In the genomic region with DNA sequence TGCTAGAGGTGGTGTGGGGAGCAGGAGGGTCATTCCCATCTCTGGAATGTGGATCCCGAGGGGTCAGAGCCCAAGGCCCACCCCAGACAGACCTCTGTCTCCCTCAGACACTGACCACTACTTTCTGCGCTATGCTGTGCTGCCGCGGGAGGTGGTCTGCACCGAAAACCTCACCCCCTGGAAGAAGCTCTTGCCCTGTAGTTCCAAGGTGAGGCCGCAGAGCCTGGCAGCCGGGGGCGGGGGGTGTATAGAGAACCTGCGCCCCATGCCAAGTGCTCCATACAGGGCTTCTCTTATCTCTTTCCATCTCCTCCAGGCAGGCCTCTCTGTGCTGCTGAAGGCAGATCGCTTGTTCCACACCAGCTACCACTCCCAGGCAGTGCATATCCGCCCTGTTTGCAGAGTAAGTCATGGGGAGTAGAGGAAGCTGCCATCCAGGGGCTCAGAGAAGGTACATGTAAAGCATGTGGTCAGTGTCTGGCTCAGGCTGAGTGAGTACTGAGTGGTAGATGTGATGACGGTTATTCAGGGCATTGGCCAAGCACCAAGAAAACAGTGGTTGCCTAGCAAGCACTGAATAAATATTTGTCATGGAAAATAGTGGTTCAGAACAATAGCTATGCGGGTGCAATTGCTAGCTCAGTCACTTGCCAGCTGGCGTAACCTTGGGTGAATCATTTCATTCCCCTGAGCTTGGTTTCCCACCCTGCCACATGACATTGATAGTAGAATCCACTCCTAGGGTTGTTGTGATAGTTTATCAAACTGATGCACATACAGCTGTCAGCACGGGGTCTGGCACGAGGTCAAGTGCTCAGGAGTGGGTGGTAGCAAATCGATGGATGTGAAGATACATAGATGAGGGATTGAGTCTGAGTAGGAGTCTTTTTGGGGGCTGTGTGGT, we compare ENCODE assay signal across 1 cellular context.
TF ChIP-seq lines count a peak whose summit lies in the region.

No MANE protein-coding gene starts in this region.

TF ChIP-seq in GM12878, 131 proteins besides CTCF, POLR2A, EP300 and RAD21:
- TF ChIP-seq SMAD1 (IDR thresholded peaks at IDR 0.05; ENCODE audit: low read depth, partially characterized antibody) (no peak), MTA2 (IDR thresholded peaks at IDR 0.05; ENCODE audit: low read depth) (peak; percentile 62), RFX5 (IDR thresholded peaks at IDR 0.05; ENCODE audit: low read depth, low read length) (0 out of 2 replicates have a peak, but pooled peaks have one; percentile 11), LARP7 (IDR thresholded peaks at IDR 0.05) (no peak), MYB (IDR thresholded peaks at IDR 0.05; ENCODE audit: borderline replicate concordance, low read depth, low read length) (peak; percentile 79; the same call in 1 of the 2 replicates), RUNX3 (IDR thresholded peaks at IDR 0.05; ENCODE audit: low read length) (peak; percentile 60), IKZF1 (conservative IDR thresholded peaks at IDR 0.05) (peak; percentile 59), CHD2 (IDR thresholded peaks at IDR 0.05; ENCODE audit: borderline replicate concordance, low read depth, low read length) (peak; percentile 65; the same call in 1 of the 2 replicates), TBL1XR1 (IDR thresholded peaks at IDR 0.05; ENCODE audit: low read depth, low read length) (no peak), BMI1 (IDR thresholded peaks at IDR 0.05; ENCODE audit: borderline replicate concordance) (peak; percentile 37; the same call in 1 of the 2 replicates), IKZF2 (IDR thresholded peaks at IDR 0.05) (peak; percentile 43 to 67; a peak in 2 of 4 replicates), CHD1 (IDR thresholded peaks at IDR 0.05; ENCODE audit: low read depth, low read length) (no peak), BHLHE40 (IDR thresholded peaks at IDR 0.05; ENCODE audit: borderline replicate concordance in 1 of 2, low read depth in 2 of 2, low read length in 1 of 2) (peak; percentile 61 to 80; a peak in 3 of 4 replicates), MXI1 (IDR thresholded peaks at IDR 0.05; ENCODE audit: low read depth, low read length) (peak; percentile 80), ZNF24 (IDR thresholded peaks at IDR 0.05) (no peak), MEF2B (IDR thresholded peaks at IDR 0.05; ENCODE audit: partially characterized antibody, poor library complexity, severe bottlenecking) (peak; percentile 55), STAT1 (conservative IDR thresholded peaks at IDR 0.05) (no peak), KAT2A (conservative IDR thresholded peaks at IDR 0.05; ENCODE audit: control insufficient read depth, low read depth, low read length) (no peak), TCF12 (IDR thresholded peaks at IDR 0.05; ENCODE audit: low read depth, low read length) (0 out of 2 replicates have a peak, but pooled peaks have one; percentile 51), SMC3 (IDR thresholded peaks at IDR 0.05; ENCODE audit: borderline replicate concordance, low read length) (no peak), BACH1 (IDR thresholded peaks at IDR 0.05; ENCODE audit: borderline replicate concordance) (peak; percentile 34; the same call in 1 of the 2 replicates), POU2F2 (IDR thresholded peaks at IDR 0.05; ENCODE audit: borderline replicate concordance, low read depth, low read length) (peak; percentile 91; the same call in 2 of the 3 replicates), RBBP5 (conservative IDR thresholded peaks at IDR 0.05) (no peak), JUND (IDR thresholded peaks at IDR 0.05; ENCODE audit: low read depth, low read length) (peak; percentile 64; the same call in 1 of the 2 replicates), FOXK2 (IDR thresholded peaks at IDR 0.05) (peak; percentile 55), NR2C2 (IDR thresholded peaks at IDR 0.05; ENCODE audit: borderline replicate concordance, control insufficient read depth, insufficient read length, low read depth) (no peak), DPF2 (IDR thresholded peaks at IDR 0.05) (peak; percentile 34; the same call in 1 of the 2 replicates), TCF3 (IDR thresholded peaks at IDR 0.05; ENCODE audit: borderline replicate concordance, insufficient read depth, low read depth, low read length) (0 out of 2 replicates have a peak, but pooled peaks have one; percentile 25), KDM1A (IDR thresholded peaks at IDR 0.05; ENCODE audit: borderline replicate concordance) (no peak), ATF7 (IDR thresholded peaks at IDR 0.05; ENCODE audit: low read depth) (peak; percentile 82), TAF1 (IDR thresholded peaks at IDR 0.05; ENCODE audit: borderline replicate concordance, low read depth, low read length) (no peak), STAT3 (IDR thresholded peaks at IDR 0.05; ENCODE audit: low read depth, low read length) (peak; percentile 33; the same call in 1 of the 2 replicates), RAD51 (IDR thresholded peaks at IDR 0.05) (peak; percentile 78)
- TF ChIP-seq, protein P1, sequence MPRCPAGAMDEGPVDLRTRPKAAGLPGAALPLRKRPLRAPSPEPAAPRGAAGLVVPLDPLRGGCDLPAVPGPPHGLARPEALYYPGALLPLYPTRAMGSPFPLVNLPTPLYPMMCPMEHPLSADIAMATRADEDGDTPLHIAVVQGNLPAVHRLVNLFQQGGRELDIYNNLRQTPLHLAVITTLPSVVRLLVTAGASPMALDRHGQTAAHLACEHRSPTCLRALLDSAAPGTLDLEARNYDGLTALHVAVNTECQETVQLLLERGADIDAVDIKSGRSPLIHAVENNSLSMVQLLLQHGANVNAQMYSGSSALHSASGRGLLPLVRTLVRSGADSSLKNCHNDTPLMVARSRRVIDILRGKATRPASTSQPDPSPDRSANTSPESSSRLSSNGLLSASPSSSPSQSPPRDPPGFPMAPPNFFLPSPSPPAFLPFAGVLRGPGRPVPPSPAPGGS (IDR thresholded peaks at IDR 0.05; ENCODE audit: borderline replicate concordance, insufficient read depth, low read depth, low read length, poor library complexity, severe bottlenecking) = peak; percentile 48
- TF ChIP-seq, protein P2, sequence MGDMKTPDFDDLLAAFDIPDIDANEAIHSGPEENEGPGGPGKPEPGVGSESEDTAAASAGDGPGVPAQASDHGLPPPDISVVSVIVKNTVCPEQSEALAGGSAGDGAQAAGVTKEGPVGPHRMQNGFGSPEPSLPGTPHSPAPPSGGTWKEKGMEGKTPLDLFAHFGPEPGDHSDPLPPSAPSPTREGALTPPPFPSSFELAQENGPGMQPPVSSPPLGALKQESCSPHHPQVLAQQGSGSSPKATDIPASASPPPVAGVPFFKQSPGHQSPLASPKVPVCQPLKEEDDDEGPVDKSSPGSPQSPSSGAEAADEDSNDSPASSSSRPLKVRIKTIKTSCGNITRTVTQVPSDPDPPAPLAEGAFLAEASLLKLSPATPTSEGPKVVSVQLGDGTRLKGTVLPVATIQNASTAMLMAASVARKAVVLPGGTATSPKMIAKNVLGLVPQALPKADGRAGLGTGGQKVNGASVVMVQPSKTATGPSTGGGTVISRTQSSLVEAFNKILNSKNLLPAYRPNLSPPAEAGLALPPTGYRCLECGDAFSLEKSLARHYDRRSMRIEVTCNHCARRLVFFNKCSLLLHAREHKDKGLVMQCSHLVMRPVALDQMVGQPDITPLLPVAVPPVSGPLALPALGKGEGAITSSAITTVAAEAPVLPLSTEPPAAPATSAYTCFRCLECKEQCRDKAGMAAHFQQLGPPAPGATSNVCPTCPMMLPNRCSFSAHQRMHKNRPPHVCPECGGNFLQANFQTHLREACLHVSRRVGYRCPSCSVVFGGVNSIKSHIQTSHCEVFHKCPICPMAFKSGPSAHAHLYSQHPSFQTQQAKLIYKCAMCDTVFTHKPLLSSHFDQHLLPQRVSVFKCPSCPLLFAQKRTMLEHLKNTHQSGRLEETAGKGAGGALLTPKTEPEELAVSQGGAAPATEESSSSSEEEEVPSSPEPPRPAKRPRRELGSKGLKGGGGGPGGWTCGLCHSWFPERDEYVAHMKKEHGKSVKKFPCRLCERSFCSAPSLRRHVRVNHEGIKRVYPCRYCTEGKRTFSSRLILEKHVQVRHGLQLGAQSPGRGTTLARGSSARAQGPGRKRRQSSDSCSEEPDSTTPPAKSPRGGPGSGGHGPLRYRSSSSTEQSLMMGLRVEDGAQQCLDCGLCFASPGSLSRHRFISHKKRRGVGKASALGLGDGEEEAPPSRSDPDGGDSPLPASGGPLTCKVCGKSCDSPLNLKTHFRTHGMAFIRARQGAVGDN (IDR thresholded peaks at IDR 0.05) = peak; percentile 70
- TF ChIP-seq, protein P3, sequence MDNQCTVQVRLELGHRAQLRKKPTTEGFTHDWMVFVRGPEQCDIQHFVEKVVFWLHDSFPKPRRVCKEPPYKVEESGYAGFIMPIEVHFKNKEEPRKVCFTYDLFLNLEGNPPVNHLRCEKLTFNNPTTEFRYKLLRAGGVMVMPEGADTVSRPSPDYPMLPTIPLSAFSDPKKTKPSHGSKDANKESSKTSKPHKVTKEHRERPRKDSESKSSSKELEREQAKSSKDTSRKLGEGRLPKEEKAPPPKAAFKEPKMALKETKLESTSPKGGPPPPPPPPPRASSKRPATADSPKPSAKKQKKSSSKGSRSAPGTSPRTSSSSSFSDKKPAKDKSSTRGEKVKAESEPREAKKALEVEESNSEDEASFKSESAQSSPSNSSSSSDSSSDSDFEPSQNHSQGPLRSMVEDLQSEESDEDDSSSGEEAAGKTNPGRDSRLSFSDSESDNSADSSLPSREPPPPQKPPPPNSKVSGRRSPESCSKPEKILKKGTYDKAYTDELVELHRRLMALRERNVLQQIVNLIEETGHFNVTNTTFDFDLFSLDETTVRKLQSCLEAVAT (IDR thresholded peaks at IDR 0.05) = peak; percentile 74; the same call in 1 of the 2 replicates
- TF ChIP-seq, protein P4, sequence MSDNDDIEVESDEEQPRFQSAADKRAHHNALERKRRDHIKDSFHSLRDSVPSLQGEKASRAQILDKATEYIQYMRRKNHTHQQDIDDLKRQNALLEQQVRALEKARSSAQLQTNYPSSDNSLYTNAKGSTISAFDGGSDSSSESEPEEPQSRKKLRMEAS (IDR thresholded peaks at IDR 0.05; ENCODE audit: low read depth, low read length) = no peak
- TF ChIP-seq, protein P5, sequence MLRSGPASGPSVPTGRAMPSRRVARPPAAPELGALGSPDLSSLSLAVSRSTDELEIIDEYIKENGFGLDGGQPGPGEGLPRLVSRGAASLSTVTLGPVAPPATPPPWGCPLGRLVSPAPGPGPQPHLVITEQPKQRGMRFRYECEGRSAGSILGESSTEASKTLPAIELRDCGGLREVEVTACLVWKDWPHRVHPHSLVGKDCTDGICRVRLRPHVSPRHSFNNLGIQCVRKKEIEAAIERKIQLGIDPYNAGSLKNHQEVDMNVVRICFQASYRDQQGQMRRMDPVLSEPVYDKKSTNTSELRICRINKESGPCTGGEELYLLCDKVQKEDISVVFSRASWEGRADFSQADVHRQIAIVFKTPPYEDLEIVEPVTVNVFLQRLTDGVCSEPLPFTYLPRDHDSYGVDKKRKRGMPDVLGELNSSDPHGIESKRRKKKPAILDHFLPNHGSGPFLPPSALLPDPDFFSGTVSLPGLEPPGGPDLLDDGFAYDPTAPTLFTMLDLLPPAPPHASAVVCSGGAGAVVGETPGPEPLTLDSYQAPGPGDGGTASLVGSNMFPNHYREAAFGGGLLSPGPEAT (IDR thresholded peaks at IDR 0.05; ENCODE audit: low read depth) = peak; percentile 33; the same call in 1 of the 2 replicates
- TF ChIP-seq, protein P6, sequence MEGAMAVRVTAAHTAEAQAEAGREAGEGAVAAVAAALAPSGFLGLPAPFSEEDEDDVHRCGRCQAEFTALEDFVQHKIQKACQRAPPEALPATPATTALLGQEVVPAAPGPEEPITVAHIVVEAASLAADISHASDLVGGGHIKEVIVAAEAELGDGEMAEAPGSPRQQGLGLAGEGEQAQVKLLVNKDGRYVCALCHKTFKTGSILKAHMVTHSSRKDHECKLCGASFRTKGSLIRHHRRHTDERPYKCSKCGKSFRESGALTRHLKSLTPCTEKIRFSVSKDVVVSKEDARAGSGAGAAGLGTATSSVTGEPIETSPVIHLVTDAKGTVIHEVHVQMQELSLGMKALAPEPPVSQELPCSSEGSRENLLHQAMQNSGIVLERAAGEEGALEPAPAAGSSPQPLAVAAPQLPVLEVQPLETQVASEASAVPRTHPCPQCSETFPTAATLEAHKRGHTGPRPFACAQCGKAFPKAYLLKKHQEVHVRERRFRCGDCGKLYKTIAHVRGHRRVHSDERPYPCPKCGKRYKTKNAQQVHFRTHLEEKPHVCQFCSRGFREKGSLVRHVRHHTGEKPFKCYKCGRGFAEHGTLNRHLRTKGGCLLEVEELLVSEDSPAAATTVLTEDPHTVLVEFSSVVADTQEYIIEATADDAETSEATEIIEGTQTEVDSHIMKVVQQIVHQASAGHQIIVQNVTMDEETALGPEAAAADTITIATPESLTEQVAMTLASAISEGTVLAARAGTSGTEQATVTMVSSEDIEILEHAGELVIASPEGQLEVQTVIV (IDR thresholded peaks at IDR 0.05; ENCODE audit: borderline replicate concordance, partially characterized antibody) = no peak
- TF ChIP-seq, protein P7, sequence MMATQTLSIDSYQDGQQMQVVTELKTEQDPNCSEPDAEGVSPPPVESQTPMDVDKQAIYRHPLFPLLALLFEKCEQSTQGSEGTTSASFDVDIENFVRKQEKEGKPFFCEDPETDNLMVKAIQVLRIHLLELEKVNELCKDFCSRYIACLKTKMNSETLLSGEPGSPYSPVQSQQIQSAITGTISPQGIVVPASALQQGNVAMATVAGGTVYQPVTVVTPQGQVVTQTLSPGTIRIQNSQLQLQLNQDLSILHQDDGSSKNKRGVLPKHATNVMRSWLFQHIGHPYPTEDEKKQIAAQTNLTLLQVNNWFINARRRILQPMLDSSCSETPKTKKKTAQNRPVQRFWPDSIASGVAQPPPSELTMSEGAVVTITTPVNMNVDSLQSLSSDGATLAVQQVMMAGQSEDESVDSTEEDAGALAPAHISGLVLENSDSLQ (IDR thresholded peaks at IDR 0.05) = peak; percentile 53
- TF ChIP-seq, protein P8, sequence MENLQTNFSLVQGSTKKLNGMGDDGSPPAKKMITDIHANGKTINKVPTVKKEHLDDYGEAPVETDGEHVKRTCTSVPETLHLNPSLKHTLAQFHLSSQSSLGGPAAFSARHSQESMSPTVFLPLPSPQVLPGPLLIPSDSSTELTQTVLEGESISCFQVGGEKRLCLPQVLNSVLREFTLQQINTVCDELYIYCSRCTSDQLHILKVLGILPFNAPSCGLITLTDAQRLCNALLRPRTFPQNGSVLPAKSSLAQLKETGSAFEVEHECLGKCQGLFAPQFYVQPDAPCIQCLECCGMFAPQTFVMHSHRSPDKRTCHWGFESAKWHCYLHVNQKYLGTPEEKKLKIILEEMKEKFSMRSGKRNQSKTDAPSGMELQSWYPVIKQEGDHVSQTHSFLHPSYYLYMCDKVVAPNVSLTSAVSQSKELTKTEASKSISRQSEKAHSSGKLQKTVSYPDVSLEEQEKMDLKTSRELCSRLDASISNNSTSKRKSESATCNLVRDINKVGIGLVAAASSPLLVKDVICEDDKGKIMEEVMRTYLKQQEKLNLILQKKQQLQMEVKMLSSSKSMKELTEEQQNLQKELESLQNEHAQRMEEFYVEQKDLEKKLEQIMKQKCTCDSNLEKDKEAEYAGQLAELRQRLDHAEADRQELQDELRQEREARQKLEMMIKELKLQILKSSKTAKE (IDR thresholded peaks at IDR 0.05; ENCODE audit: low read depth, poor library complexity, severe bottlenecking) = peak; percentile 62
